Comparison of ENCODE assay signal across 8 cellular contexts in the genomic region with DNA sequence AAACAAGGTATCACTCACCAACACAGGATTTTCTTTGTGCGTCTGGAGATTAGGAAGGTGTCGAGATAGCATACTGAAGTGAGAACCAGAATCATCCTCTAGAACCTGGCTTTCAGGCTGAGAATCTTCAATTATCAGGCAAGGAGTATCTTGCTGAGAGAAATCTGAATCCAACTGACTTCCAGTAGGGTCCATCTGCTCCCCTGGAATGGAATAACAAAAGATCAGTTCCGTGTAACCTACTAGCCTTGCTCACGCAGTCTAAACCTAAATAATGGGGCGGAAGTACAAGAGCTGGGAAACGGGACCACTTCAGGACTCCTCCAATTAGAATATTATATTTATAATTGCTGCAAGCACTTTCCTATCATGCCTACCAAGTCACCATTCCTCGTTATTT. TPM values are rescaled to one million over a fixed set of nuclear protein-coding genes. Genes with fewer than 3 reads are reported as not detected.
DNase-seq lines count a peak whose midpoint lies in the region; ATAC-seq and TF ChIP-seq lines count a peak whose summit lies in the region.

No MANE protein-coding gene starts in this region.

- POLR2A ChIA-PET in activated B cell treated with CpG ODN at 0.5 μM for 24 hours (lab: Charles Lee), result interaction anchor here (0.7 to 2.7 kb wide), 2 partner anchors 19 to 394 kb away, joined by 6 to 30 read pairs; no protein-coding TSS in a partner anchor

- H3K4me3 ChIP-seq in iPS-11a (ENCODE audit: low read depth, low read length), result peak overlapping the region; percentile 86

- no peaks in the 10 kb centered on the region for H3K9me3 Mint-ChIP-seq in activated B cell treated with CpG ODN at 0.5 μM for 24 hours
- no peaks in the 10 kb centered on the region for H3K9me3 Mint-ChIP-seq in stimulated activated effector memory CD8-positive, alpha-beta T cell treated with anti-CD3 and anti-CD28 coated beads, Interleukin-12 subunit alpha, Interleukin-12 subunit beta, amount 100 ng/mL, for 72 hours

- H3K27me3 Mint-ChIP-seq in activated B cell treated with CpG ODN at 0.5 μM for 24 hours, result no peaks in the 10 kb centered on the region

- H3K4me1 Mint-ChIP-seq in activated B cell treated with CpG ODN at 0.5 μM for 24 hours, result peaks cover 19% of the 10 kb centered on the region
- peaks cover 32% of the 10 kb centered on the region for H3K4me1 Mint-ChIP-seq in stimulated activated effector memory CD8-positive, alpha-beta T cell treated with anti-CD3 and anti-CD28 coated beads, Interleukin-12 subunit alpha, Interleukin-12 subunit beta, amount 100 ng/mL, for 72 hours

- H3K4me3 Mint-ChIP-seq in activated B cell treated with CpG ODN at 0.5 μM for 24 hours, result peak overlapping the region; percentile 98
- H3K4me3 Mint-ChIP-seq in stimulated activated effector memory CD8-positive, alpha-beta T cell treated with anti-CD3 and anti-CD28 coated beads, Interleukin-12 subunit alpha, Interleukin-12 subunit beta, amount 100 ng/mL, for 72 hours, result peak overlapping the region; percentile 96

- DNase-seq in DMS79 treated with DMSO at 0.1 percent for 48 hours (lab: John Stamatoyannopoulos, UW) (peak; percentile 2), DMS79 (lab: John Stamatoyannopoulos, UW) (no peak), activated B cell treated with CpG ODN at 0.5 μM for 24 hours (no peak), left colon (no peak)
- DNase-seq in stimulated activated effector memory CD8-positive, alpha-beta T cell treated with anti-CD3 and anti-CD28 coated beads, Interleukin-12 subunit alpha, Interleukin-12 subunit beta, amount 100 ng/mL, for 72 hours (ENCODE audit: low spot score in 2 of 2), result no peak
- DNase-seq in stimulated activated CD4-positive, alpha-beta T cell treated with anti-CD3 and anti-CD28 coated beads, Interleukin-4, amount 100 ng/mL, for 4 hours, result no peak

- H3K36me3 Mint-ChIP-seq in activated B cell treated with CpG ODN at 0.5 μM for 24 hours (ENCODE audit: low read depth), result peaks cover 42% of the 10 kb centered on the region
- peaks cover 45% of the 10 kb centered on the region for H3K36me3 Mint-ChIP-seq in stimulated activated effector memory CD8-positive, alpha-beta T cell treated with anti-CD3 and anti-CD28 coated beads, Interleukin-12 subunit alpha, Interleukin-12 subunit beta, amount 100 ng/mL, for 72 hours

- ATAC-seq in activated B cell treated with CpG ODN at 0.5 μM for 24 hours (ENCODE audit: low read depth), result no peak
- ATAC-seq in stimulated activated effector memory CD8-positive, alpha-beta T cell treated with anti-CD3 and anti-CD28 coated beads, Interleukin-12 subunit alpha, Interleukin-12 subunit beta, amount 100 ng/mL, for 72 hours, result no peak
- no peak for ATAC-seq in GM19328 (IDR thresholded peaks at IDR 0.05; ENCODE audit: unreplicated experiment)
- ATAC-seq in left colon, result no peak

- TF ChIP-seq CTCF in activated B cell treated with CpG ODN at 0.5 μM for 24 hours (IDR thresholded peaks at IDR 0.05), result no peak

- H3K27ac Mint-ChIP-seq in activated B cell treated with CpG ODN at 0.5 μM for 24 hours, result peak overlapping the region; percentile 95
- peak overlapping the region; percentile 98 for H3K27ac Mint-ChIP-seq in stimulated activated effector memory CD8-positive, alpha-beta T cell treated with anti-CD3 and anti-CD28 coated beads, Interleukin-12 subunit alpha, Interleukin-12 subunit beta, amount 100 ng/mL, for 72 hours

- CTCF ChIA-PET in activated B cell treated with CpG ODN at 0.5 μM for 24 hours (lab: Charles Lee), result interaction anchor here (1.4 kb wide), 1 partner anchor 24 kb away, joined by 3 read pairs; no protein-coding TSS in a partner anchor

- intact Hi-C loops in activated B cell treated with CpG ODN at 0.5 μM for 24 hours (cut with micrococcal nuclease) (loop anchor here (5.0 kb wide), 4 partner anchors 120 to 935 kb away; partner anchors contain the start of genes CTDSPL2, LCMT2, TUBGCP4 and ZSCAN29), left colon (cut with DNase I, micrococcal nuclease) (no loop called here)

RNA-seq across cellular contexts. Expression of gene TP53BP1, which starts 0.7 kb away (rescaled TPM):
- total RNA-seq in activated B cell treated with CpG ODN at 0.5 μM for 24 hours, result 53.9 and 54.6 TPM in 2 replicates
- 10 to 100 TPM; 26.9 to 32.0 TPM for total RNA-seq in left colon

RNA-seq across cellular contexts. Expression of gene MAP1A, which starts 25.1 kb away (rescaled TPM):
- 0.11 and 0.12 TPM in 2 replicates for total RNA-seq in activated B cell treated with CpG ODN at 0.5 μM for 24 hours
- 1 to 10 TPM; 1.9 to 7.4 TPM for total RNA-seq in left colon
